In the genomic region with DNA sequence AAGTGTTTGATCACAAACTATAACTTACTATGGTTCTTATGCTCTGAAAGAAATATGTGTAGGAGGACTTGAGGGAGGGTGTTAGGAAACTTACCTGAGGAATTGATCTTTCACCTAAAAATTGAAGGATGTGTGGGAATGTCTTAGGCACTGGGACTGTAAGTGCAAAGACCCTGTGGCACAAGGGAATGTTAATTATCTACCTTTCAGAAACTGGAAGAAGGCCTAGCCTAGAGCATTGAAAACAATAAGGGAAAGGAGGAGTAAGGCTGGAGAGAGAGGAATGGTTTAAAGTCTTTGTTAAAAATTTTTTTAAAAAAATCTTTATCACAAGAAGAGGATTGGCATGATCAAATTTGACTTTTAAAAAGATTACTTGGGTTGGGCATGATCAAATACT, we compare ENCODE assay signal across 20 cellular contexts.
"Had no signal": no experiment of that assay in that cellular context is flagged by ENCODE, and none has a peak within 500 bp of the region (broad histone marks: within the 10 kb centered on the region; RNA-seq: fewer than 3 reads in every experiment).

No MANE protein-coding gene starts in this region.

- H3K4me3 Mint-ChIP-seq: activated CD4-positive, alpha-beta T cell treated with anti-CD3 and anti-CD28 coated beads, Interleukin-2, amount 10 ng/mL, durations not matched to agents 24 days and 14 days; nephron; stimulated activated naive CD8-positive, alpha-beta T cell treated with anti-CD3 and anti-CD28 coated beads, Interleukin-15, Interleukin-2, amounts not matched to agents 100 ng/mL and 50 ng/mL, for 24 hours had no signal

- ATAC-seq: activated naive CD4-positive, alpha-beta T cell treated with anti-CD3 and anti-CD28 coated beads, Interleukin-2, amount 50 U/mL, for 72 hours; mucosa of descending colon had no signal

- H3K4me3 ChIP-seq: cardiac muscle cell, left ventricle myocardium inferior, mucosa of descending colon, right atrium auricular region, skin epidermis, suprapubic skin had no signal

- H3K27me3 ChIP-seq: cardiac muscle cell, right atrium auricular region, suprapubic skin had no signal

- H3K27ac Mint-ChIP-seq: activated CD4-positive, alpha-beta T cell treated with anti-CD3 and anti-CD28 coated beads, Interleukin-2, amount 10 ng/mL, durations not matched to agents 24 days and 14 days; activated naive CD4-positive, alpha-beta T cell treated with anti-CD3 and anti-CD28 coated beads, Interleukin-2, amount 50 U/mL, for 72 hours; nephron; stimulated activated naive CD8-positive, alpha-beta T cell treated with anti-CD3 and anti-CD28 coated beads, Interleukin-15, Interleukin-2, amounts not matched to agents 100 ng/mL and 50 ng/mL, for 24 hours had no signal

- DNase-seq: activated CD4-positive, alpha-beta T cell treated with anti-CD3 and anti-CD28 coated beads, Interleukin-2, amount 10 ng/mL, durations not matched to agents 24 days and 14 days; activated CD4-positive, CD25-positive, alpha-beta regulatory T cell; activated T-cell treated with anti-CD3 and anti-CD28 coated beads for 4 hours; left ventricle myocardium inferior; mucosa of descending colon; occipital lobe; stimulated activated CD4-positive, alpha-beta T cell treated with anti-CD3 and anti-CD28 coated beads, Interleukin-15, amount 100 ng/mL, for 24 hours; stimulated activated CD4-positive, alpha-beta T cell treated with anti-CD3 and anti-CD28 coated beads, Interleukin-4, amount 100 ng/mL, for 24 hours; T-helper 2 cell; trophoblast cell had no signal

- H3K9me3 ChIP-seq: left ventricle myocardium inferior, mucosa of descending colon, right atrium auricular region, suprapubic skin had no signal

- H3K27ac ChIP-seq: cardiac muscle cell, left ventricle myocardium inferior, right atrium auricular region, skin epidermis, suprapubic skin had no signal

- H3K9me3 Mint-ChIP-seq: activated CD4-positive, alpha-beta T cell treated with anti-CD3 and anti-CD28 coated beads, Interleukin-2, amount 10 ng/mL, durations not matched to agents 24 days and 14 days; activated naive CD4-positive, alpha-beta T cell treated with anti-CD3 and anti-CD28 coated beads, Interleukin-2, amount 50 U/mL, for 72 hours; nephron; stimulated activated naive CD8-positive, alpha-beta T cell treated with anti-CD3 and anti-CD28 coated beads, Interleukin-15, Interleukin-2, amounts not matched to agents 100 ng/mL and 50 ng/mL, for 24 hours had no signal

- H3K36me3 Mint-ChIP-seq: activated naive CD4-positive, alpha-beta T cell treated with anti-CD3 and anti-CD28 coated beads, Interleukin-2, amount 50 U/mL, for 72 hours had no signal

- H3K36me3 ChIP-seq: left ventricle myocardium inferior, right atrium auricular region, suprapubic skin had no signal

- FAIRE-seq: colon, endometrium, TTC549 had no signal

- H3K27me3 Mint-ChIP-seq: activated CD4-positive, alpha-beta T cell treated with anti-CD3 and anti-CD28 coated beads, Interleukin-2, amount 10 ng/mL, durations not matched to agents 24 days and 14 days; stimulated activated naive CD8-positive, alpha-beta T cell treated with anti-CD3 and anti-CD28 coated beads, Interleukin-15, Interleukin-2, amounts not matched to agents 100 ng/mL and 50 ng/mL, for 24 hours had no signal
